ENCODE assay signal across 8 cellular contexts in genomic region chr16:67155305-67156145, GRCh38. TPM values are rescaled to one million over a fixed set of nuclear protein-coding genes. Genes with fewer than 3 reads are reported as not detected.
A peak's percentile ranks its signal among the peaks of the same experiment; 100 is the strongest.
DNase-seq lines count a peak whose midpoint lies in the region; ATAC-seq and TF ChIP-seq lines count a peak whose summit lies in the region.

No MANE protein-coding gene starts in this region.

- no peak overlapping the region for H3K9ac ChIP-seq in adipocyte (ENCODE audit: low read length)
- no peak overlapping the region for H3K9ac ChIP-seq in rectal smooth muscle tissue (ENCODE audit: low read length)

- H3K27me3 ChIP-seq in GM06990 (replicated peaks; ENCODE audit: control insufficient read depth, insufficient read depth, low read length): no peaks in the 10 kb centered on the region
- H3K27me3 ChIP-seq in adipocyte (replicated peaks; ENCODE audit: control insufficient read depth, insufficient read depth, low read length): no peaks in the 10 kb centered on the region
- H3K27me3 ChIP-seq in rectal smooth muscle tissue (ENCODE audit: control insufficient read depth, insufficient read depth, low read length): no peaks in the 10 kb centered on the region

- no peaks in the 10 kb centered on the region for H3K9me3 ChIP-seq in adipocyte (ENCODE audit: control insufficient read depth, low read length)

- peak overlapping the region; percentile 31 for H3K4me3 ChIP-seq in GM06990 (replicated peaks; ENCODE audit: low read depth, low read length)
- no peak overlapping the region for H3K4me3 ChIP-seq in adipocyte (ENCODE audit: low read length)
- peak overlapping the region; percentile 43 for H3K4me3 ChIP-seq in rectal smooth muscle tissue (ENCODE audit: low read length)

- no peak overlapping the region for H3K27ac ChIP-seq in rectal smooth muscle tissue (ENCODE audit: low read depth, low read length)

- intact Hi-C loops in left ventricle myocardium superior (cut with micrococcal nuclease): loop anchor here (5.0 kb wide), 1 partner anchor 178 kb away; no protein-coding TSS in a partner anchor

- H3K27me3 Mint-ChIP-seq in T-helper 1 cell treated with Interleukin-12 subunit alpha and Interleukin-12 subunit beta and Interleukin-4 antibody, amounts not matched to agents 30 μg/mL and 1 μg/mL, for 36 hours (ENCODE audit: low read depth): no peaks in the 10 kb centered on the region

- H3K36me3 Mint-ChIP-seq in T-helper 1 cell treated with Interleukin-12 subunit alpha and Interleukin-12 subunit beta and Interleukin-4 antibody, amounts not matched to agents 30 μg/mL and 1 μg/mL, for 36 hours (ENCODE audit: low read depth): peaks cover 39% of the 10 kb centered on the region

- DNase-seq in GM06990 (ENCODE audit: extremely low read depth, insufficient read length) (peak; percentile 87), M059J (ENCODE audit: low read depth) (peak; percentile 63), adipocyte (ENCODE audit: low read depth) (peak; percentile 92), left ventricle myocardium superior (peak; percentile 90)

- H3K36me3 ChIP-seq in GM06990 (ENCODE audit: control insufficient read depth, insufficient read depth, low read length) (peaks cover 2% of the 10 kb centered on the region), adipocyte (ENCODE audit: control insufficient read depth, insufficient read depth, low read length, severe bottlenecking) (no peaks in the 10 kb centered on the region), rectal smooth muscle tissue (ENCODE audit: control insufficient read depth, insufficient read depth, low read length) (peaks cover 2% of the 10 kb centered on the region)

- peaks cover 55% of the 10 kb centered on the region for H3K4me1 Mint-ChIP-seq in T-helper 1 cell treated with Interleukin-12 subunit alpha and Interleukin-12 subunit beta and Interleukin-4 antibody, amounts not matched to agents 30 μg/mL and 1 μg/mL, for 36 hours (ENCODE audit: low read depth)

- peak overlapping the region; percentile 78 for H3K4me3 Mint-ChIP-seq in T-helper 1 cell treated with Interleukin-12 subunit alpha and Interleukin-12 subunit beta and Interleukin-4 antibody, amounts not matched to agents 30 μg/mL and 1 μg/mL, for 36 hours

- H3K4me1 ChIP-seq in adipocyte (ENCODE audit: control insufficient read depth, insufficient read depth, low read length) (peaks cover 9% of the 10 kb centered on the region), rectal smooth muscle tissue (ENCODE audit: control insufficient read depth, insufficient read depth, low read length) (peaks cover 6% of the 10 kb centered on the region)

- TF ChIP-seq CTCF in GM06990 (IDR thresholded peaks at IDR 0.05; ENCODE audit: insufficient read depth, low read length, poor library complexity, severe bottlenecking): peak; percentile 56

- no peaks in the 10 kb centered on the region for H3K9me3 Mint-ChIP-seq in T-helper 1 cell treated with Interleukin-12 subunit alpha and Interleukin-12 subunit beta and Interleukin-4 antibody, amounts not matched to agents 30 μg/mL and 1 μg/mL, for 36 hours

- H3K27ac Mint-ChIP-seq in T-helper 1 cell treated with Interleukin-12 subunit alpha and Interleukin-12 subunit beta and Interleukin-4 antibody, amounts not matched to agents 30 μg/mL and 1 μg/mL, for 36 hours: peak overlapping the region; percentile 99

- ATAC-seq in left ventricle myocardium superior (peak; percentile 61), GM18858 (IDR thresholded peaks at IDR 0.05; ENCODE audit: unreplicated experiment) (no peak), HG03159 (IDR thresholded peaks at IDR 0.05; ENCODE audit: unreplicated experiment) (no peak)

RNA-seq across cellular contexts. Expression of gene TRADD, which starts 4.2 kb away (rescaled TPM):
- 33.3 and 44.0 TPM in 2 replicates for total RNA-seq in M059J (2014; rRNA removed; shearing (Covaris generic))
- total RNA-seq in left ventricle myocardium superior: 7.2 TPM

RNA-seq across cellular contexts. Expression of gene FBXL8, which starts 4.2 kb away (rescaled TPM):
- 6.2 and 8.6 TPM in 2 replicates for total RNA-seq in M059J (2014; rRNA removed; shearing (Covaris generic))
- total RNA-seq in left ventricle myocardium superior: 12.0 TPM

RNA-seq across cellular contexts. Expression of gene B3GNT9, which starts 4.7 kb away (rescaled TPM):
- total RNA-seq in M059J (2014; rRNA removed; shearing (Covaris generic)): 43.9 and 82.1 TPM in 2 replicates
- 7.8 TPM for total RNA-seq in left ventricle myocardium superior

RNA-seq across cellular contexts. Expression of gene HSF4, which starts 9.0 kb away (rescaled TPM):
- total RNA-seq in M059J (2014; rRNA removed; shearing (Covaris generic)): 0.49 and 4.1 TPM in 2 replicates
- 71.0 TPM for total RNA-seq in left ventricle myocardium superior

RNA-seq across cellular contexts. Expression of gene NOL3, which starts 14.8 kb away (rescaled TPM):
- total RNA-seq in M059J (2014; rRNA removed; shearing (Covaris generic)): 29.1 and 58.9 TPM in 2 replicates
- 125 TPM for total RNA-seq in left ventricle myocardium superior
